ENCODE assay signal across 10 cellular contexts in genomic region chr17:37743612-37743874, GRCh38. TPM values are rescaled to one million over a fixed set of nuclear protein-coding genes. Genes with fewer than 3 reads are reported as not detected.
DNase-seq lines count a peak whose midpoint lies in the region; ATAC-seq and TF ChIP-seq lines count a peak whose summit lies in the region.
"Had no signal": no experiment of that assay in that cellular context is flagged by ENCODE, and none has a peak within 500 bp of the region (broad histone marks: within the 10 kb centered on the region; RNA-seq: fewer than 3 reads in every experiment).

No MANE protein-coding gene starts in this region.

- H3K27ac Mint-ChIP-seq in osteocyte (ENCODE audit: unreplicated experiment): peak overlapping the region; percentile 77

- ATAC-seq in GM21381 (IDR thresholded peaks at IDR 0.05; ENCODE audit: unreplicated experiment): no peak

- TF ChIP-seq CTCF in epithelial cell of proximal tubule (conservative IDR thresholded peaks at IDR 0.05; ENCODE audit: low read depth, low read length): no peak
- TF ChIP-seq CTCF in osteocyte (IDR thresholded peaks at IDR 0.05): no peak

- H3K9me3 Mint-ChIP-seq in osteocyte (ENCODE audit: unreplicated experiment): no peaks in the 10 kb centered on the region

- H3K27me3 Mint-ChIP-seq in osteocyte (ENCODE audit: unreplicated experiment): peaks cover 36% of the 10 kb centered on the region

- DNase-seq in HK-2 (ENCODE audit: unreplicated experiment): peak; percentile 73
- DNase-seq in epithelial cell of proximal tubule (ENCODE audit: low read depth): no peak
- DNase-seq in osteocyte (ENCODE audit: extremely low spot score, unreplicated experiment): no peak
- no peak for DNase-seq in superior temporal gyrus (ENCODE audit: extremely low spot score)
- DNase-seq in GM03348 (ENCODE audit: low spot score): no peak
- no peak for DNase-seq in inferior parietal cortex (ENCODE audit: extremely low spot score)

- H3K4me3 ChIP-seq in GM08714 (ENCODE audit: low read length) (peak overlapping the region; percentile 81), epithelial cell of proximal tubule (ENCODE audit: low read depth, low read length) (peak overlapping the region; percentile 88)

- no peaks in the 10 kb centered on the region for H3K36me3 Mint-ChIP-seq in osteocyte (ENCODE audit: unreplicated experiment)

- H3K4me1 Mint-ChIP-seq in osteocyte (ENCODE audit: unreplicated experiment): peaks cover 21% of the 10 kb centered on the region

- H3K4me3 Mint-ChIP-seq in osteocyte (ENCODE audit: unreplicated experiment): peak overlapping the region; percentile 70

RNA-seq across cellular contexts. Expression of gene HNF1B, which starts 1.3 kb away (rescaled TPM):
- total RNA-seq in epithelial cell of proximal tubule (21.9 and 29.8 TPM in 2 replicates), osteocyte (7.3 and 8.1 TPM in 2 replicates)
- total RNA-seq: mononuclear cell, subcutaneous adipose tissue had no signal
